8 cellular contexts compared by ENCODE assay signal in the genomic region with DNA sequence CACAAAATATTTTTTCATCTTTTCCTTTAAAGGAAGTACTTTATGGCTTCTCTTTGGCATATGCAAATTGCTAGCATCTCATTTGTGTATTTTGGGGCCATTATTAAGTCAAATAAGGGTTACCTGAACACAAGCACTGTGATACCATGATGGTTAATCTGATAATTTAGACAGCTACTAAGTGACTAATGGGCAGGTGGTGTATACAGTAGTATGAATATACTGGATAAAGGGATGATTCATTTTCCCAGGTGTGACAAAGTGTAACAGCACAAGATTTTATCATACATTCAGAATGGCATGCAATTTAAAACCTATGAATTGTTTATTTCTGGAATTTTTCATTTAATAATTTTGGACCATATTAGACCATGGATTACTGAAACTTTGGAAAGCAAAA. TPM values are rescaled to one million over a fixed set of nuclear protein-coding genes. Genes with fewer than 3 reads are reported as not detected.
"Had no signal": no experiment of that assay in that cellular context is flagged by ENCODE, and none has a peak within 500 bp of the region (broad histone marks: within the 10 kb centered on the region; RNA-seq: fewer than 3 reads in every experiment).

No MANE protein-coding gene starts in this region.

- H3K9me3 Mint-ChIP-seq: H9 had no signal

- ATAC-seq: HepG2 had no signal

- H2AFZ ChIP-seq: GM23248 had no signal

- DNase-seq: GM23248, GOT3, H9, HCEC 1CT, KBM-7 had no signal

- H3K4me3 ChIP-seq: GM23248 had no signal

- H3K4me1 Mint-ChIP-seq: H9 had no signal

- H3K27me3 Mint-ChIP-seq: IgD-negative memory B cell had no signal

- H3K4me3 Mint-ChIP-seq: H9, IgD-negative memory B cell had no signal

- H3K9ac ChIP-seq: GM23248 had no signal

- H3K27ac Mint-ChIP-seq: H9, IgD-negative memory B cell had no signal

- H3K36me3 Mint-ChIP-seq: IgD-negative memory B cell had no signal

- H3K27ac ChIP-seq: GM23248, HL-60 had no signal

RNA-seq across cellular contexts. Expression of a gene that starts 27.2 kb away (rescaled TPM):
- total RNA-seq: HepG2 had no signal
- polyA plus RNA-seq: HepG2, IgD-negative memory B cell had no signal
